Comparison of ENCODE assay signal across 21 cellular contexts in the genomic region with DNA sequence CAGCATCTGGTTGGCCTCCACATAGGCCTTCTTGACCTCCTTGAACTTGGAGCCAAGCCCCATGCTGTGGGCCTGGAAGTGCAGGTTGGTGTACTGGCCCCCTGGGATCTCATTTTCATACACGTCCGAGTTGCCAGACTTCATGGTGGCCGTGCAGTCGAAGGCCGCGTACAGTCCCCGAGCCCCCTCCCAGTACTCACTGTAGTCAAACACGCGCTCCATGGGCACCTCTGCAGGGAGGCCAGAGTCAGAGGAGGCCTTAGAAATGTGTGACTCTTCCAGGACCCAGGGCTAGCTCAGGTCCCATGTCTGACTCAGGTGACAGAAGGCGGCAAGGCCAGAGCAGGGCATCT.
"Had no signal": no experiment of that assay in that cellular context is flagged by ENCODE, and none has a peak within 500 bp of the region (broad histone marks: within the 10 kb centered on the region; RNA-seq: fewer than 3 reads in every experiment).

No MANE protein-coding gene starts in this region.

- H3K4me1 ChIP-seq: colonic mucosa, upper lobe of right lung had no signal

- H3K36me3 Mint-ChIP-seq: activated CD8-positive, alpha-beta memory T cell treated with anti-CD3 and anti-CD28 coated beads, Interleukin-2, amount 10 ng/mL, durations not matched to agents 7 days and 5 days; natural killer cell had no signal

- DNase-seq: activated CD4-positive, alpha-beta T cell treated with anti-CD3 and anti-CD28 coated beads, Interleukin-2, amount 50 U/mL, for 48 hours; activated CD8-positive, alpha-beta memory T cell treated with anti-CD3 and anti-CD28 coated beads, Interleukin-2, amount 10 ng/mL, durations not matched to agents 7 days and 5 days; activated effector memory CD4-positive, alpha-beta T cell treated with Interleukin-2 at 50 U/mL for 16 hours; activated naive CD4-positive, alpha-beta T cell treated with anti-CD3 and anti-CD28 coated beads, Interleukin-2, amount 50 U/mL, for 16 hours; activated T-cell treated with anti-CD3 and anti-CD28 coated beads, Interleukin-2, amount 50 U/mL, for 1 hour; caudate nucleus; colonic mucosa; effector CD4-positive, alpha-beta T cell; esophagus squamous epithelium; left lung; mesendoderm; natural killer cell; nucleus accumbens; stomach; T-helper 9 cell had no signal

- H3K27ac Mint-ChIP-seq: activated CD8-positive, alpha-beta memory T cell treated with anti-CD3 and anti-CD28 coated beads, Interleukin-2, amount 10 ng/mL, durations not matched to agents 7 days and 5 days; natural killer cell; progenitor cell of endocrine pancreas had no signal

- H3K9me3 Mint-ChIP-seq: natural killer cell had no signal

- H3K9me3 ChIP-seq: colonic mucosa, esophagus squamous epithelium, left lung, right atrium auricular region, stomach, thoracic aorta, upper lobe of right lung had no signal

- H3K27me3 ChIP-seq: colonic mucosa, esophagus squamous epithelium, hepatocyte, left lung, right atrium auricular region, stomach, upper lobe of right lung had no signal

- H3K4me3 Mint-ChIP-seq: activated CD8-positive, alpha-beta memory T cell treated with anti-CD3 and anti-CD28 coated beads, Interleukin-2, amount 10 ng/mL, durations not matched to agents 7 days and 5 days; natural killer cell had no signal

- H3K27me3 Mint-ChIP-seq: activated CD8-positive, alpha-beta memory T cell treated with anti-CD3 and anti-CD28 coated beads, Interleukin-2, amount 10 ng/mL, durations not matched to agents 7 days and 5 days; progenitor cell of endocrine pancreas had no signal

- H3K4me3 ChIP-seq: colonic mucosa, esophagus squamous epithelium, hepatocyte, left lung, right atrium auricular region, skin epidermis, stomach, thoracic aorta, upper lobe of right lung had no signal

- H3K27ac ChIP-seq: colonic mucosa, esophagus squamous epithelium, hepatocyte, left lung, right atrium auricular region, skin epidermis, stomach, thoracic aorta, upper lobe of right lung had no signal

- ATAC-seq: activated CD8-positive, alpha-beta memory T cell treated with anti-CD3 and anti-CD28 coated beads, Interleukin-2, amount 10 ng/mL, durations not matched to agents 7 days and 5 days; left lung; natural killer cell; upper lobe of right lung had no signal
